Comparison of ENCODE assay signal across 8 cellular contexts in the genomic region with DNA sequence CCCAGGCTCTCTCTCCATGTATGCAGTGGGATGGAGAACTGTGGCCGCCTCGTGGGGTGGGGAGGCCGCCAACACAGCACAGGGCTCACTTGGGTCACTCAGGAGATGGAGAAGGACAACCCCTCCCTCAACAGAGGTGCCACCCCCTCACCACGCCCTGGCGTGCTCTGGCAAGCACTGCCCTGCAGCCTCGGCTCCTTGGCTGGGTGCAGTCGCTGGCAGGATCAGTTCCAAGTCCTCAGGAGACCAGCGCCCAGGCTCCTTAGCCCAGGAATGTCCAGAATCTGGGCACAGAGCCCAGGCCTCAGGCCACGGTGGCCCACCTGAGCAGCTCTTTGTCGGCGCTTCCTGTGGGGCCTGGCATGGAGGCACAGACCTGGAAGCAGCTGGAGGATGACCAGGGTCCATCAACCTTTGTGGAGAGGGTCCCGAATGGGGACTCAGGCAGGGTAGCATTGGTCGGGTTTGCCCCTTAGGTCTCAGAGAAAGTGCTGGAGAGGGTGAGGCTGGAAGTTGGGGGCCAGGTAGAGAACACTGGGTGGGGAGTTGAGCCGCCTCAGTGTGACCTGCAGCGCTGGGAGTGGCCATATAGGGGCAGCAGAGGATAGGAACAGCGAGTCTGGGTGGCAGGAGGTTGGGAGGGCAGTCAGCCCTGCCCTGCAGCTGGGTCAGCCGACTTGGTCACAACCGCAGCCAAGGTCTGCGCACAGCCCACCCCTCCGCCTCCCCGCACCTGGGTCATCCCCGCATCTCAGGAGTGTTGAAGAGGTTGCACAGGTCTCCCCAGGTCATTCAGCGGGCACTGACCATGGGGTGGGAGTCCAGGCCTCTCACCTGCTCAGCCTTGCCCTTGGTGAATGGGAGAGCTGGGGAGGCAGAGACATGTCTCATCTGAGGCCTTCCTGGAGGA. TPM values are rescaled to one million over a fixed set of nuclear protein-coding genes. Genes with fewer than 3 reads are reported as not detected.
DNase-seq lines count a peak whose midpoint lies in the region; ATAC-seq and TF ChIP-seq lines count a peak whose summit lies in the region.

No MANE protein-coding gene starts in this region.

- no peaks in the 10 kb centered on the region for H3K36me3 Mint-ChIP-seq in activated CD8-positive, alpha-beta T cell treated with anti-CD3 and anti-CD28 coated beads for 36 hours (ENCODE audit: low read depth)
- no peaks in the 10 kb centered on the region for H3K36me3 Mint-ChIP-seq in nephron progenitor cell (ENCODE audit: low read depth)

- POLR2A ChIA-PET in activated CD8-positive, alpha-beta T cell treated with anti-CD3 and anti-CD28 coated beads for 36 hours (lab: Charles Lee) = interaction anchor here (0.5 to 1.1 kb wide), 3 partner anchors 11 to 179 kb away, joined by 3 to 5 read pairs (median 3); no protein-coding TSS in a partner anchor

- TF ChIP-seq CTCF in activated CD8-positive, alpha-beta T cell treated with anti-CD3 and anti-CD28 coated beads for 36 hours (IDR thresholded peaks at IDR 0.05) = peak; percentile 83
- TF ChIP-seq CTCF in fibroblast of pulmonary artery (IDR thresholded peaks at IDR 0.05; ENCODE audit: low read length, missing control alignments) = peak; percentile 91
- TF ChIP-seq CTCF in nephron progenitor cell (IDR thresholded peaks at IDR 0.05) = peak; percentile 72

- H3K9me3 Mint-ChIP-seq in activated CD8-positive, alpha-beta T cell treated with anti-CD3 and anti-CD28 coated beads for 36 hours = no peaks in the 10 kb centered on the region
- peaks cover 15% of the 10 kb centered on the region for H3K9me3 Mint-ChIP-seq in nephron progenitor cell

- intact Hi-C loops in activated CD8-positive, alpha-beta T cell treated with anti-CD3 and anti-CD28 coated beads for 36 hours (cut with micrococcal nuclease) = loop anchor here (10.0 kb wide), 1 partner anchor 45 kb away; no protein-coding TSS in a partner anchor

- ATAC-seq in activated CD8-positive, alpha-beta T cell treated with anti-CD3 and anti-CD28 coated beads for 36 hours = peak; percentile 94
- no peak for ATAC-seq in HG02588 (IDR thresholded peaks at IDR 0.05; ENCODE audit: unreplicated experiment)

- no peaks in the 10 kb centered on the region for H3K27me3 Mint-ChIP-seq in activated CD8-positive, alpha-beta T cell treated with anti-CD3 and anti-CD28 coated beads for 36 hours
- H3K27me3 Mint-ChIP-seq in nephron progenitor cell (ENCODE audit: low read depth, poor library complexity) = peaks cover 3% of the 10 kb centered on the region

- no peak overlapping the region for H3K27ac Mint-ChIP-seq in activated CD8-positive, alpha-beta T cell treated with anti-CD3 and anti-CD28 coated beads for 36 hours
- H3K27ac Mint-ChIP-seq in nephron progenitor cell = no peak overlapping the region

- peak; percentile 25 for DNase-seq in NCI-H748 (lab: John Stamatoyannopoulos, UW; ENCODE audit: unreplicated experiment)
- DNase-seq in NCI-H748 treated with DMSO at 0.1 percent for 48 hours (lab: John Stamatoyannopoulos, UW) = no peak
- peak; percentile 30 for DNase-seq in NCI-H2196 (lab: John Stamatoyannopoulos, UW; ENCODE audit: unreplicated experiment)
- peak; percentile 64 for DNase-seq in activated CD8-positive, alpha-beta T cell treated with anti-CD3 and anti-CD28 coated beads for 36 hours
- peak; percentile 76 for DNase-seq in fibroblast of pulmonary artery (ENCODE audit: low read depth)
- DNase-seq in nephron progenitor cell = peak; percentile 76
- DNase-seq in ureter (ENCODE audit: low spot score) = peak; percentile 79

- H3K4me3 ChIP-seq in fibroblast of pulmonary artery (replicated peaks; ENCODE audit: low read depth, low read length) = no peak overlapping the region

- H3K4me3 Mint-ChIP-seq in activated CD8-positive, alpha-beta T cell treated with anti-CD3 and anti-CD28 coated beads for 36 hours = no peak overlapping the region
- no peak overlapping the region for H3K4me3 Mint-ChIP-seq in nephron progenitor cell

- no peaks in the 10 kb centered on the region for H3K4me1 Mint-ChIP-seq in activated CD8-positive, alpha-beta T cell treated with anti-CD3 and anti-CD28 coated beads for 36 hours (ENCODE audit: low read depth)
- H3K4me1 Mint-ChIP-seq in nephron progenitor cell = peaks cover 25% of the 10 kb centered on the region

- CTCF ChIA-PET in activated CD8-positive, alpha-beta T cell treated with anti-CD3 and anti-CD28 coated beads for 36 hours (lab: Charles Lee) = interaction anchor here (0.6 to 2.0 kb wide), 14 partner anchors 11 to 584 kb away, joined by 3 to 9 read pairs (median 4); no protein-coding TSS in a partner anchor

RNA-seq across cellular contexts. Expression of a gene that starts 8.2 kb away (rescaled TPM):
- under 1 TPM; 0.65 to 0.95 TPM for total RNA-seq in activated CD8-positive, alpha-beta T cell treated with anti-CD3 and anti-CD28 coated beads for 36 hours
- 8.3 TPM for total RNA-seq in ureter

RNA-seq across cellular contexts. Expression of a gene that starts 55.4 kb away (rescaled TPM):
- total RNA-seq in activated CD8-positive, alpha-beta T cell treated with anti-CD3 and anti-CD28 coated beads for 36 hours = not detected
- total RNA-seq in ureter = 58.2 TPM

Comparison
In these comparisons a context has a peak if more than half of its experiments do, and no peak if none do; other contexts are left out.
1. RNA of a gene that starts 55.4 kb away (total RNA-seq): 58.2 TPM in ureter (single experiment); not detected in activated CD8-positive, alpha-beta T cell treated with anti-CD3 and anti-CD28 coated beads for 36 hours; every median in the first group is over 10 times any median in the second.
2. Peak in every context shown above with its lines, with median percentiles within 50 percentile points of each other: CTCF ChIP-seq.